In the genomic region with DNA sequence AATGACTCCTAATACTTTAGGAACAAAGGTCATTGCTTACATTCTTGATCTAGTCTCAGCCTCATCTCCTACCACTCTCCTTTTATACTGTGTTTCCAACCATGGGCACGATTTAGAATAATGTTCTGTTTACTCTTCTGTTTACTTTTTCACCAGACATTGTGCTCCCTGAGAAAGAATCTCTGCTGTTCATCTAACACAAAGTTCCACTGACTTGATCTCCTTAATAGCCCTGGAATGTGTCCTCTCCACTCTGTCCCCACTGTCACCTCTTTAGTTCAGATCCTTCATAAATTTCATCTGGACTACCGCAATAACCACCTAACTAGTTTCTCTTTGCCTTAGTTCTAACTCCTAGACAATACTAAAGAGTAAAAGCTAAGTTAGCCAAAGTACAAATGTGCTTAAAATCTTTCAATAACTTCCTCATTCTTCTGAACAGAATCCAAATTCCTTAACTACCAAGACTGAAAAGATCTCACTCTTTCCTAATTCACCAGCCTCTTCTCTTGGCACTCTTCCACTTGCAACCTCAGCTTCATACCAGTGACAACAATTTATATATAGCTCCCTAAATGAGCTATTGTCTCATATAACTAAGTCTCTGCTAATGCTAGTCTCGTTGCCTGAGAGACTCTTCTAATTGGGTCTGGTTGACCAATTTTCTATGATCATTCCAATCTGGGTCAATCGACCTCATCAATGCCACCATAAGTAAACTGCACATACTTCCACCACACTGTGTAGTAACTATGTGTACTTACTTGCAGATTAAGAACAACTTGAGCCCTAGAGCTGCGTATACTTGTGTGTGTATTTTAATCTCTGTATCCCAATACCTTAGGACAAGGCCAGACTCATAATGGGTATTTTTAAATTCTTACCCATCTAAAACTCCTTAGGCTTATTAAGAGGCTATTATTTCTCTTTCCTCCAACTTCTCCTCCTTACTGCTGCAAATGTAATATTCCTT, we compare ENCODE assay signal across 12 cellular contexts.
DNase-seq lines count a peak whose midpoint lies in the region; ATAC-seq and TF ChIP-seq lines count a peak whose summit lies in the region.
"Had no signal": no experiment of that assay in that cellular context is flagged by ENCODE, and none has a peak within 500 bp of the region (broad histone marks: within the 10 kb centered on the region; RNA-seq: fewer than 3 reads in every experiment).

No MANE protein-coding gene starts in this region.

- no peak overlapping the region for H3T11ph ChIP-seq in H9 (ENCODE audit: low read length)

- H3K18ac ChIP-seq in H9 (ENCODE audit: insufficient read length, low read depth, low read length) = no peak overlapping the region

- no peaks in the 10 kb centered on the region for H3K9me3 Mint-ChIP-seq in H9
- H3K9me3 Mint-ChIP-seq in activated naive CD4-positive, alpha-beta T cell treated with anti-CD3 and anti-CD28 coated beads for 36 hours = no peaks in the 10 kb centered on the region
- H3K9me3 Mint-ChIP-seq: nephron had no signal

- H3K79me2 ChIP-seq in H9 (ENCODE audit: insufficient read depth, low read length) = no peaks in the 10 kb centered on the region

- H3K4ac ChIP-seq in H9 (ENCODE audit: low read depth, low read length) = no peak overlapping the region

- no peaks in the 10 kb centered on the region for H3K36me3 Mint-ChIP-seq in H9 (ENCODE audit: insufficient read depth in 1 of 3, low read depth in 3 of 3)
- H3K36me3 Mint-ChIP-seq in activated naive CD4-positive, alpha-beta T cell treated with anti-CD3 and anti-CD28 coated beads for 36 hours (ENCODE audit: low read depth) = peaks cover 4% of the 10 kb centered on the region

- no peak overlapping the region for H2AK5ac ChIP-seq in H9 (ENCODE audit: insufficient read length, low read length)

- no peak overlapping the region for H3K4me2 ChIP-seq in H9 (ENCODE audit: insufficient read depth, insufficient read length, low read length)

- H2BK12ac ChIP-seq in H9 (ENCODE audit: insufficient read length, low read depth, low read length) = no peak overlapping the region

- H3K4me3 Mint-ChIP-seq in H9 = no peak overlapping the region
- no peak overlapping the region for H3K4me3 Mint-ChIP-seq in activated naive CD4-positive, alpha-beta T cell treated with anti-CD3 and anti-CD28 coated beads for 36 hours
- H3K4me3 Mint-ChIP-seq: nephron had no signal

- peaks cover 6 to 7% of the 10 kb centered on the region in 2 experiments; a peak in 2 of 4 replicates for H3K4me1 Mint-ChIP-seq in H9
- H3K4me1 Mint-ChIP-seq in activated naive CD4-positive, alpha-beta T cell treated with anti-CD3 and anti-CD28 coated beads for 36 hours (ENCODE audit: low read depth) = no peaks in the 10 kb centered on the region
- H3K4me1 Mint-ChIP-seq: nephron had no signal

- no peak overlapping the region for H3K23ac ChIP-seq in H9 (ENCODE audit: insufficient read length, low read depth, low read length)

- TF ChIP-seq CTCF in H9 (conservative IDR thresholded peaks at IDR 0.05) = no peak

- CTCF ChIA-PET in activated naive CD4-positive, alpha-beta T cell treated with anti-CD3 and anti-CD28 coated beads for 36 hours (lab: Charles Lee) = interaction anchor here (1.4 kb wide), 1 partner anchor 16 kb away, joined by 3 read pairs; no protein-coding TSS in a partner anchor

- intact Hi-C loops in activated naive CD4-positive, alpha-beta T cell treated with anti-CD3 and anti-CD28 coated beads for 36 hours (cut with micrococcal nuclease) = no loop called here

- no peak for DNase-seq in H9
- DNase-seq in amniotic epithelial cell (ENCODE audit: low read depth) = peak; percentile 91
- DNase-seq in glomerular visceral epithelial cell (ENCODE audit: extremely low spot score) = peak; percentile 67
- no peak for DNase-seq in activated CD8-positive, alpha-beta memory T cell treated with anti-CD3 and anti-CD28 coated beads for 24 hours
- DNase-seq in activated naive CD4-positive, alpha-beta T cell treated with anti-CD3 and anti-CD28 coated beads for 36 hours = no peak
- DNase-seq: GF-D8; NCI-H1048; stimulated activated CD4-positive, alpha-beta T cell treated with anti-CD3 and anti-CD28 coated beads, Interleukin-2, amount 100 ng/mL, for 24 hours had no signal

- H3K56ac ChIP-seq in H9 (ENCODE audit: insufficient read length, low read depth, low read length) = no peak overlapping the region

- H3K27ac ChIP-seq in H9 (ENCODE audit: insufficient read length, low read depth, low read length) (no peak overlapping the region), skeletal muscle tissue (ENCODE audit: low read depth, low read length) (peak overlapping the region; percentile 55)

- no peak overlapping the region for H2BK20ac ChIP-seq in H9 (ENCODE audit: low read depth, low read length, poor library complexity, severe bottlenecking)

- H3K4me3 ChIP-seq in skeletal muscle tissue (ENCODE audit: low read length in 3 of 3) = no peak overlapping the region

- H4K20me1 ChIP-seq in H9 (ENCODE audit: control insufficient read depth, insufficient read depth, insufficient read length) = no peaks in the 10 kb centered on the region

- H3K4me1 ChIP-seq in H9 (ENCODE audit: insufficient read depth, low read length) (no peaks in the 10 kb centered on the region), skeletal muscle tissue (ENCODE audit: control insufficient read depth in 3 of 3, insufficient read depth in 3 of 3, low read length in 3 of 3) (peaks cover 6 to 16% (median 8%) of the 10 kb centered on the region in 3 donors)

- H3K9me3 ChIP-seq in H9 (ENCODE audit: control insufficient read depth, low read depth, low read length) (no peaks in the 10 kb centered on the region), skeletal muscle tissue (ENCODE audit: control insufficient read depth in 3 of 3, low read length in 3 of 3) (no peaks in the 10 kb centered on the region)

- no peak overlapping the region for H2AFZ ChIP-seq in H9 (ENCODE audit: low read length)

- no peaks in the 10 kb centered on the region for H3K23me2 ChIP-seq in H9 (ENCODE audit: insufficient read length, low read depth, low read length, poor library complexity, severe bottlenecking)

- H3K27me3 ChIP-seq in H9 (ENCODE audit: insufficient read depth, low read length) (no peaks in the 10 kb centered on the region), skeletal muscle tissue (ENCODE audit: control insufficient read depth in 3 of 3, insufficient read depth in 3 of 3, low read length in 3 of 3) (no peaks in the 10 kb centered on the region)

- no peak overlapping the region for H2BK15ac ChIP-seq in H9 (ENCODE audit: low read depth, low read length)

- H4K8ac ChIP-seq in H9 (replicated peaks; ENCODE audit: insufficient read length, low read depth, low read length) = no peak overlapping the region

- H4K5ac ChIP-seq in H9 (ENCODE audit: insufficient read length, low read depth, low read length) = no peak overlapping the region

- ATAC-seq in HG02642 (IDR thresholded peaks at IDR 0.05; ENCODE audit: poor library complexity, unreplicated experiment) (no peak), GM21515 (IDR thresholded peaks at IDR 0.05; ENCODE audit: unreplicated experiment) (no peak)

- WGBS in H9 (ENCODE audit: extremely low coverage, insufficient read length, low lambda C conversion rate) = no CpG with 5 or more reads among the region's 5 CpGs

- no peak overlapping the region for H4K91ac ChIP-seq in H9 (ENCODE audit: insufficient read length, low read depth, low read length)

- no peak overlapping the region for H3K9ac ChIP-seq in H9 (ENCODE audit: extremely low read depth, insufficient read length, low read length)
- no peak overlapping the region for H3K9ac ChIP-seq in skeletal muscle tissue (ENCODE audit: low read depth in 1 of 3, low read length in 3 of 3)

- H3K27me3 Mint-ChIP-seq in H9 (ENCODE audit: low read depth) = no peaks in the 10 kb centered on the region
- no peaks in the 10 kb centered on the region for H3K27me3 Mint-ChIP-seq in activated naive CD4-positive, alpha-beta T cell treated with anti-CD3 and anti-CD28 coated beads for 36 hours (ENCODE audit: low read depth)

- H3K36me3 ChIP-seq in skeletal muscle tissue (ENCODE audit: control insufficient read depth in 3 of 3, insufficient read depth in 3 of 3, low read length in 3 of 3) = peaks cover 0 to 4% (median 0%) of the 10 kb centered on the region in 3 donors

- no peak overlapping the region for H2BK5ac ChIP-seq in H9 (ENCODE audit: insufficient read length, low read length)

- H3K27ac Mint-ChIP-seq in H9 = no peak overlapping the region
- no peak overlapping the region for H3K27ac Mint-ChIP-seq in activated naive CD4-positive, alpha-beta T cell treated with anti-CD3 and anti-CD28 coated beads for 36 hours
- H3K27ac Mint-ChIP-seq: nephron had no signal

- no peaks in the 10 kb centered on the region for H3K79me1 ChIP-seq in H9 (ENCODE audit: insufficient read depth, low read depth, low read length, poor library complexity, severe bottlenecking)

- peak overlapping the region; percentile 36 for H2BK120ac ChIP-seq in H9 (ENCODE audit: low read depth, low read length, poor library complexity, severe bottlenecking)

- no peak overlapping the region for H3K14ac ChIP-seq in H9 (ENCODE audit: insufficient read depth, low read length)

Comparison
In these comparisons a context has a peak if more than half of its experiments do, and no peak if none do; other contexts are left out.
1. DNase-seq: peak in amniotic epithelial cell (single experiment) and glomerular visceral epithelial cell (single experiment); none in H9 (single experiment), activated CD8-positive, alpha-beta memory T cell treated with anti-CD3 and anti-CD28 coated beads for 24 hours (single experiment) and activated naive CD4-positive, alpha-beta T cell treated with anti-CD3 and anti-CD28 coated beads for 36 hours (single experiment).